ENCODE assay signal across 23 cellular contexts in the genomic region with DNA sequence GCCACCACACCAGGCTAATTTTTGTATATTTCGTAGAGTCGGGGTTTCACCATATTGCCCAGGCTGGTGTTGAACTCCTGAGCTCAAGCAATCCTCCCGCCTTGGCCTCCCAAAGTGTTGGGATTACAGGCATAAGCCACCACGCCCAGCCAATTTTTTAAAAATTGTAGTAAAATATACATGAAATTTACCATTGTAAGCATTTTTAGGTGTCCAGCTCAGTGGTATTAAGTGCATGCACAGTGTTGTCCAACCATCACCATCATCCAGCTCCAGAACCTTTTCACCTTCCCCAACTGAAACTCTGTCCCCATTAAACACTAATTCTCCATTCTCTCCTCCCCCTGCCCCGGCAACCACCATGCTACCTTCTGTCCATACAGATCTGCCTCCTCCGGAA. TPM values are rescaled to one million over a fixed set of nuclear protein-coding genes. Genes with fewer than 3 reads are reported as not detected.
"Had no signal": no experiment of that assay in that cellular context is flagged by ENCODE, and none has a peak within 500 bp of the region (broad histone marks: within the 10 kb centered on the region; RNA-seq: fewer than 3 reads in every experiment).

No MANE protein-coding gene starts in this region.

- H3K9me3 Mint-ChIP-seq: activated CD4-positive, alpha-beta memory T cell treated with anti-CD3 and anti-CD28 coated beads for 36 hours; natural killer cell had no signal

- ATAC-seq: gastroesophageal sphincter, heart left ventricle, left colon, natural killer cell had no signal

- H3K4me3 ChIP-seq: coronary artery, gastroesophageal sphincter, heart left ventricle, lung, sigmoid colon, smooth muscle cell, thoracic aorta, upper lobe of left lung had no signal

- H3K36me3 Mint-ChIP-seq: activated CD4-positive, alpha-beta memory T cell treated with anti-CD3 and anti-CD28 coated beads for 36 hours; activated naive CD8-positive, alpha-beta T cell treated with anti-CD3 and anti-CD28 coated beads, Interleukin-2, amount 10 ng/mL, durations not matched to agents 7 days and 5 days; natural killer cell had no signal

- H3K27ac ChIP-seq: coronary artery, epithelial cell of prostate, gastroesophageal sphincter, sigmoid colon, upper lobe of left lung had no signal

- H3K4me3 Mint-ChIP-seq: activated CD4-positive, alpha-beta memory T cell treated with anti-CD3 and anti-CD28 coated beads for 36 hours; activated naive CD8-positive, alpha-beta T cell treated with anti-CD3 and anti-CD28 coated beads, Interleukin-2, amount 10 ng/mL, durations not matched to agents 7 days and 5 days; natural killer cell had no signal

- H3K27ac Mint-ChIP-seq: activated CD4-positive, alpha-beta memory T cell treated with anti-CD3 and anti-CD28 coated beads for 36 hours; activated naive CD8-positive, alpha-beta T cell treated with anti-CD3 and anti-CD28 coated beads, Interleukin-2, amount 10 ng/mL, durations not matched to agents 7 days and 5 days; natural killer cell had no signal

- H3K9me3 ChIP-seq: gastroesophageal sphincter, heart left ventricle, sigmoid colon, thoracic aorta, upper lobe of left lung had no signal

- H3K27me3 Mint-ChIP-seq: activated CD4-positive, alpha-beta memory T cell treated with anti-CD3 and anti-CD28 coated beads for 36 hours had no signal

- DNase-seq: activated CD4-positive, alpha-beta memory T cell treated with anti-CD3 and anti-CD28 coated beads for 36 hours; activated CD4-positive, alpha-beta T cell treated with anti-CD3 and anti-CD28 coated beads for 48 hours; activated CD4-positive, CD25-positive, alpha-beta regulatory T cell; activated naive CD4-positive, alpha-beta T cell treated with Interleukin-2 at 50 U/mL for 16 hours; activated naive CD8-positive, alpha-beta T cell treated with anti-CD3 and anti-CD28 coated beads, Interleukin-2, amount 10 ng/mL, durations not matched to agents 7 days and 5 days; activated T-cell treated with anti-CD3 and anti-CD28 coated beads, Interleukin-2, amount 50 U/mL, for 48 hours; amniotic stem cell; heart left ventricle; left colon; natural killer cell; sigmoid colon; stimulated activated CD4-positive, alpha-beta T cell treated with anti-CD3 and anti-CD28 coated beads, Interleukin-15, amount 100 ng/mL, for 24 hours; stimulated activated CD4-positive, alpha-beta T cell treated with anti-CD3 and anti-CD28 coated beads, Interleukin-2, amount 100 ng/mL, for 48 hours; stimulated activated CD8-positive, alpha-beta memory T cell treated with anti-CD3 and anti-CD28 coated beads, Interleukin-4, amount 100 ng/mL, for 48 hours; stimulated activated naive CD4-positive, alpha-beta T cell; T1000; upper lobe of left lung had no signal

- H3K27me3 ChIP-seq: gastroesophageal sphincter, heart left ventricle, sigmoid colon, upper lobe of left lung had no signal

RNA-seq across cellular contexts. Expression of gene RAB3IL1, which starts 34.5 kb away (rescaled TPM):
- total RNA-seq: natural killer cell had no signal
